Comparison of ENCODE assay signal across 21 cellular contexts in the genomic region with DNA sequence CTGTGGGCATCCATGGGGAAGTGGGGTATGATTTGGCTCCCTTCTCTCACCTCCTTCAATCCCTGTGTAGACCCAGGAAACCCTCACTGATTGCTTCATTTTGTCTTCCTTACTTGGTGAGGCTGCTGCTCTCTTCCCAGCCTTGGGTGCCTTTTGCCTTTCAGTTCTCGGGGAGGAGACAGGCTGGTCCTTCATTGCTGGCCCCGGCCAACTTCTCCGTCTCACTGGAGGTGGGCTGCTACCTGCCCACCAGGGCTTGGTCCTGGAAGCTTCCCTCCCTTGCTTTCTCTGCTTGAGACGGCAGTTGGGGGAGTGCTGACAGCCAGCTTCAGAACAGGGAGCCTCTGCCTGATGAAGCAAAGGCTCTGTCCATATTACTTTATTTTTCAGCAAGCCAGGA. TPM values are rescaled to one million over a fixed set of nuclear protein-coding genes. Genes with fewer than 3 reads are reported as not detected.
A peak's percentile ranks its signal among the peaks of the same experiment; 100 is the strongest.
DNase-seq lines count a peak whose midpoint lies in the region; ATAC-seq and TF ChIP-seq lines count a peak whose summit lies in the region.
"Had no signal": no experiment of that assay in that cellular context is flagged by ENCODE, and none has a peak within 500 bp of the region (broad histone marks: within the 10 kb centered on the region; RNA-seq: fewer than 3 reads in every experiment).

No MANE protein-coding gene starts in this region.

- H3K23ac ChIP-seq in H9 (ENCODE audit: insufficient read length, low read depth, low read length): no peak overlapping the region

- no peak for TF ChIP-seq POLR2A in GM18505 (IDR thresholded peaks at IDR 0.05; ENCODE audit: borderline replicate concordance, extremely low read depth, insufficient read depth, insufficient read length)

- no peak overlapping the region for H3K14ac ChIP-seq in H9 (ENCODE audit: insufficient read depth, low read length)

- H2BK20ac ChIP-seq in H9 (ENCODE audit: low read depth, low read length, poor library complexity, severe bottlenecking): no peak overlapping the region

- H4K20me1 ChIP-seq in H9 (ENCODE audit: control insufficient read depth, insufficient read depth, insufficient read length): no peaks in the 10 kb centered on the region

- H2AFZ ChIP-seq in H9 (ENCODE audit: low read length) (no peak overlapping the region), parathyroid adenoma (no peak overlapping the region)
- H2AFZ ChIP-seq: GM23248 had no signal

- H3K79me2 ChIP-seq in H9 (ENCODE audit: insufficient read depth, low read length) (no peaks in the 10 kb centered on the region), parathyroid adenoma (peaks cover 80% of the 10 kb centered on the region)

- no peak overlapping the region for H2AK5ac ChIP-seq in H9 (ENCODE audit: insufficient read length, low read length)

- no peak overlapping the region for H4K8ac ChIP-seq in H9 (replicated peaks; ENCODE audit: insufficient read length, low read depth, low read length)

- no peak overlapping the region for H3T11ph ChIP-seq in H9 (ENCODE audit: low read length)

- no peak overlapping the region for H3K4me2 ChIP-seq in H9 (ENCODE audit: insufficient read depth, insufficient read length, low read length)
- H3K4me2 ChIP-seq in parathyroid adenoma (ENCODE audit: low read length): peak overlapping the region; percentile 72

- H4K5ac ChIP-seq in H9 (ENCODE audit: insufficient read length, low read depth, low read length): no peak overlapping the region

- H3K36me3 ChIP-seq in parathyroid adenoma (ENCODE audit: control insufficient read depth, insufficient read depth, low read length): no peaks in the 10 kb centered on the region
- H3K36me3 ChIP-seq: BE2C had no signal

- POLR2A ChIA-PET in WTC11 (lab: Charles Lee): interaction anchor here (1.0 kb wide), 1 partner anchor 10 kb away, joined by 4 read pairs; no protein-coding TSS in a partner anchor

- ATAC-seq in WTC11 (no peak), GM18505 (IDR thresholded peaks at IDR 0.05; ENCODE audit: unreplicated experiment) (no peak), HG03469 (IDR thresholded peaks at IDR 0.05; ENCODE audit: unreplicated experiment) (no peak)
- ATAC-seq: GM12878 had no signal

- no CpG with 5 or more reads among the region's 4 CpGs for WGBS in H9 (ENCODE audit: extremely low coverage, insufficient read length, low lambda C conversion rate)

- H3K9ac ChIP-seq in H9 (ENCODE audit: extremely low read depth, insufficient read length, low read length): no peak overlapping the region
- no peak overlapping the region for H3K9ac ChIP-seq in parathyroid adenoma
- H3K9ac ChIP-seq: GM23248 had no signal

- H3K4me1 Mint-ChIP-seq in H9 (peaks cover 29 to 45% of the 10 kb centered on the region in 2 experiments), WTC11 (peaks cover 50% of the 10 kb centered on the region)

- H3K27ac Mint-ChIP-seq in H9 (no peak overlapping the region), WTC11 (no peak overlapping the region)
- H3K27ac Mint-ChIP-seq: CD8-positive, alpha-beta memory T cell had no signal

- H3K36me3 Mint-ChIP-seq in H9 (ENCODE audit: insufficient read depth in 1 of 3, low read depth in 3 of 3) (no peaks in the 10 kb centered on the region; a peak in 2 of 7 replicates), WTC11 (no peaks in the 10 kb centered on the region; the same call in 1 of the 2 replicates)
- H3K36me3 Mint-ChIP-seq: CD4-positive, CD25-positive, alpha-beta regulatory T cell; CD8-positive, alpha-beta memory T cell had no signal

- DNase-seq in H9 (peak; percentile 19), WTC11 (ENCODE audit: low spot score) (peak; percentile 3), fibroblast of villous mesenchyme (ENCODE audit: low read depth) (peak; percentile 22), substantia nigra (lab: John Stamatoyannopoulos, UW) (no peak), HK-2 (ENCODE audit: unreplicated experiment) (no peak)
- DNase-seq: C1 segment of cervical spinal cord; CD4-positive, CD25-positive, alpha-beta regulatory T cell; CD8-positive, alpha-beta memory T cell; COR-L47; DMS 273 treated with DMSO at 0.1 percent for 48 hours; DND-41; EL; GM23248; IMR-90; KBM-7 had no signal

- no peaks in the 10 kb centered on the region for H3K9me3 ChIP-seq in H9 (ENCODE audit: control insufficient read depth, low read depth, low read length)
- no peaks in the 10 kb centered on the region for H3K9me3 ChIP-seq in parathyroid adenoma (ENCODE audit: control insufficient read depth, low read length)
- H3K9me3 ChIP-seq: BE2C had no signal

- H2BK15ac ChIP-seq in H9 (ENCODE audit: low read depth, low read length): no peak overlapping the region

- H3K56ac ChIP-seq in H9 (ENCODE audit: insufficient read length, low read depth, low read length): no peak overlapping the region

- no peak overlapping the region for H3K27ac ChIP-seq in H9 (ENCODE audit: insufficient read length, low read depth, low read length)
- peak overlapping the region; percentile 95 for H3K27ac ChIP-seq in parathyroid adenoma
- no peak overlapping the region for H3K27ac ChIP-seq in substantia nigra (ENCODE audit: low read depth, low read length, poor library complexity, severe bottlenecking)
- H3K27ac ChIP-seq: GM23248 had no signal

- H3K4me1 ChIP-seq in H9 (ENCODE audit: insufficient read depth, low read length) (peaks cover 2% of the 10 kb centered on the region; the same call in 1 of the 2 replicates), parathyroid adenoma (peaks cover 29% of the 10 kb centered on the region)
- H3K4me1 ChIP-seq: BE2C had no signal

- H4K91ac ChIP-seq in H9 (ENCODE audit: insufficient read length, low read depth, low read length): no peak overlapping the region

- H3K27me3 Mint-ChIP-seq in H9 (ENCODE audit: low read depth) (peaks cover 98% of the 10 kb centered on the region), WTC11 (ENCODE audit: low read depth) (peaks cover 98% of the 10 kb centered on the region)

- H2BK12ac ChIP-seq in H9 (ENCODE audit: insufficient read length, low read depth, low read length): no peak overlapping the region

- peaks cover 24% of the 10 kb centered on the region for H3K23me2 ChIP-seq in H9 (ENCODE audit: insufficient read length, low read depth, low read length, poor library complexity, severe bottlenecking)

- no peaks in the 10 kb centered on the region for H3K79me1 ChIP-seq in H9 (ENCODE audit: insufficient read depth, low read depth, low read length, poor library complexity, severe bottlenecking)

- CTCF ChIA-PET in WTC11 (lab: Charles Lee): interaction anchor here (1.0 to 7.4 kb wide), 6 partner anchors 6 to 387 kb away, joined by 5 to 158 read pairs (median 12); a partner anchor contains a TSS

- H3K27me3 ChIP-seq in H9 (ENCODE audit: insufficient read depth, low read length) (peaks cover 78% of the 10 kb centered on the region), parathyroid adenoma (ENCODE audit: control insufficient read depth, insufficient read depth, low read length) (no peaks in the 10 kb centered on the region)

- H2BK5ac ChIP-seq in H9 (ENCODE audit: insufficient read length, low read length): no peak overlapping the region

- H3K18ac ChIP-seq in H9 (ENCODE audit: insufficient read length, low read depth, low read length): no peak overlapping the region

- H3K9me3 Mint-ChIP-seq in H9 (peaks cover 3 to 10% of the 10 kb centered on the region in 2 experiments; a peak in 4 of 5 replicates), WTC11 (no peaks in the 10 kb centered on the region)
- H3K9me3 Mint-ChIP-seq: CD8-positive, alpha-beta memory T cell had no signal

- TF ChIP-seq CTCF in H9 (conservative IDR thresholded peaks at IDR 0.05): no peak
- no peak for TF ChIP-seq CTCF in WTC11 (IDR thresholded peaks at IDR 0.05)
- TF ChIP-seq CTCF in fibroblast of villous mesenchyme (IDR thresholded peaks at IDR 0.05; ENCODE audit: insufficient read depth, low read depth, low read length): no peak
- TF ChIP-seq CTCF in parathyroid adenoma (IDR thresholded peaks at IDR 0.05): no peak

- no peak overlapping the region for H2BK120ac ChIP-seq in H9 (ENCODE audit: low read depth, low read length, poor library complexity, severe bottlenecking)

- H3K4ac ChIP-seq in H9 (ENCODE audit: low read depth, low read length): no peak overlapping the region

- H3K4me3 Mint-ChIP-seq in H9: 0 out of 5 replicates have a peak overlapping the region, but pooled peaks of 1 of the 2 experiments have one; percentile 0
- H3K4me3 Mint-ChIP-seq in WTC11: no peak overlapping the region; the same call in 1 of the 2 replicates
- H3K4me3 Mint-ChIP-seq: CD4-positive, CD25-positive, alpha-beta regulatory T cell had no signal

- H3K4me3 ChIP-seq in fibroblast of villous mesenchyme (ENCODE audit: low read depth, low read length): peak overlapping the region; percentile 60
- H3K4me3 ChIP-seq in parathyroid adenoma (ENCODE audit: low read depth, low read length): peak overlapping the region; percentile 78
- H3K4me3 ChIP-seq: GM12878, GM23248 had no signal

TF ChIP-seq in WTC11, 78 proteins besides CTCF, POLR2A, EP300 and RAD21 (continues in another document):
- TF ChIP-seq NFATC4 (CRISPR knock-in tag; IDR thresholded peaks at IDR 0.05) (no peak), FOXJ3 (CRISPR knock-in tag; IDR thresholded peaks at IDR 0.05; ENCODE audit: borderline replicate concordance) (no peak), TEAD4 (CRISPR knock-in tag; IDR thresholded peaks at IDR 0.05) (no peak), CBFB (CRISPR knock-in tag; IDR thresholded peaks at IDR 0.05; ENCODE audit: low read depth) (no peak), NR1H2 (CRISPR knock-in tag; IDR thresholded peaks at IDR 0.05) (no peak), ZBTB21 (CRISPR knock-in tag; IDR thresholded peaks at IDR 0.05; ENCODE audit: borderline replicate concordance) (no peak)
- TF ChIP-seq, protein P1, sequence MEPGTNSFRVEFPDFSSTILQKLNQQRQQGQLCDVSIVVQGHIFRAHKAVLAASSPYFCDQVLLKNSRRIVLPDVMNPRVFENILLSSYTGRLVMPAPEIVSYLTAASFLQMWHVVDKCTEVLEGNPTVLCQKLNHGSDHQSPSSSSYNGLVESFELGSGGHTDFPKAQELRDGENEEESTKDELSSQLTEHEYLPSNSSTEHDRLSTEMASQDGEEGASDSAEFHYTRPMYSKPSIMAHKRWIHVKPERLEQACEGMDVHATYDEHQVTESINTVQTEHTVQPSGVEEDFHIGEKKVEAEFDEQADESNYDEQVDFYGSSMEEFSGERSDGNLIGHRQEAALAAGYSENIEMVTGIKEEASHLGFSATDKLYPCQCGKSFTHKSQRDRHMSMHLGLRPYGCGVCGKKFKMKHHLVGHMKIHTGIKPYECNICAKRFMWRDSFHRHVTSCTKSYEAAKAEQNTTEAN (CRISPR knock-in tag; IDR thresholded peaks at IDR 0.05): no peak
- TF ChIP-seq, protein P2, sequence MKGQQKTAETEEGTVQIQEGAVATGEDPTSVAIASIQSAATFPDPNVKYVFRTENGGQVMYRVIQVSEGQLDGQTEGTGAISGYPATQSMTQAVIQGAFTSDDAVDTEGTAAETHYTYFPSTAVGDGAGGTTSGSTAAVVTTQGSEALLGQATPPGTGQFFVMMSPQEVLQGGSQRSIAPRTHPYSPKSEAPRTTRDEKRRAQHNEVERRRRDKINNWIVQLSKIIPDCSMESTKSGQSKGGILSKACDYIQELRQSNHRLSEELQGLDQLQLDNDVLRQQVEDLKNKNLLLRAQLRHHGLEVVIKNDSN (CRISPR knock-in tag; IDR thresholded peaks at IDR 0.05): no peak

RNA-seq across cellular contexts. Expression of a gene that starts 4.7 kb away (rescaled TPM):
- total RNA-seq in H9 (2021) (0.22 and 0.29 TPM in 2 replicates), WTC11 (2021) (0.82 to 1.6 TPM (median 1.4 TPM) in 3 replicates), fibroblast of villous mesenchyme (49.7 and 52.8 TPM in 2 replicates)
- total RNA-seq: CD4-positive, CD25-positive, alpha-beta regulatory T cell; CD8-positive, alpha-beta memory T cell; G401; GM12878; IMR-90 had no signal

RNA-seq across cellular contexts. Expression of a gene that starts 4.7 kb away (rescaled TPM):
- total RNA-seq in H9 (2021): 0.31 and 0.55 TPM in 2 replicates
- total RNA-seq in WTC11 (2021): 2.2 to 5.1 TPM (median 2.9 TPM) in 3 replicates
- total RNA-seq in fibroblast of villous mesenchyme: 61.8 and 101 TPM in 2 replicates
- total RNA-seq: CD4-positive, CD25-positive, alpha-beta regulatory T cell; CD8-positive, alpha-beta memory T cell; GM12878 had no signal

Comparison
In these comparisons a context has a peak if more than half of its experiments do, and no peak if none do; other contexts are left out.
1. DNase-seq: peak in H9 (single experiment), WTC11 (single experiment) and fibroblast of villous mesenchyme (single experiment); none in substantia nigra (0 of 49) and HK-2 (single experiment).
2. RNA of a gene that starts 4.7 kb away (total RNA-seq): 49.7 to 52.8 TPM in fibroblast of villous mesenchyme; 0.82 to 1.6 TPM in WTC11 and 0.22 to 0.29 TPM in H9; every median in the first group is over 10 times any median in the second.
3. RNA of a gene that starts 4.7 kb away (total RNA-seq): 61.8 to 101 TPM in fibroblast of villous mesenchyme; 2.2 to 5.1 TPM in WTC11 and 0.31 to 0.55 TPM in H9; every median in the first group is over 10 times any median in the second.